Comparison of ENCODE assay signal across 9 cellular contexts in the genomic region with DNA sequence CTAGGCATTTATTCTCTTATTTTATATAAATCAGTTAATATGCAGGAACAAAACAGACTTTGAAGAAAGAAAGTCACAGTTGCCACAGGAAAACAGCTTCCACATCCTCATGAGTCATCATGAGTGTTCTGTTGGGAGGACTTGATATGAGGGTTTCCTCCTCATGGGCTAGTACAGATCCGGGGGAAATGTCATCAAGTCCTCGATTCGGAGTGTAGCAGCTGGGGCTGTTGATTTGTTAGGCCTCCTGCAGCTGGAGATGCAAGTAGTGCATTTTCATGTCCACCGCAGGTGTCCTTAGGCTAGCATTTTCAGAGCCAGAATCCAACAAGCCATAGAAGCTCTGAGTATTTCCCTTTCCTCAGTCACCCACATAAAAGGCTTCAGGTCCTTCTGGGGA. TPM values are rescaled to one million over a fixed set of nuclear protein-coding genes. Genes with fewer than 3 reads are reported as not detected.
A peak's percentile ranks its signal among the peaks of the same experiment; 100 is the strongest.
DNase-seq lines count a peak whose midpoint lies in the region; ATAC-seq and TF ChIP-seq lines count a peak whose summit lies in the region.
"Had no signal": no experiment of that assay in that cellular context is flagged by ENCODE, and none has a peak within 500 bp of the region (broad histone marks: within the 10 kb centered on the region; RNA-seq: fewer than 3 reads in every experiment).

No MANE protein-coding gene starts in this region.

- no peak overlapping the region for H3K4me3 Mint-ChIP-seq in activated CD8-positive, alpha-beta memory T cell treated with anti-CD3 and anti-CD28 coated beads, Interleukin-2, amount 10 ng/mL, durations not matched to agents 7 days and 5 days
- no peak overlapping the region for H3K4me3 Mint-ChIP-seq in stimulated activated naive CD8-positive, alpha-beta T cell treated with anti-CD3 and anti-CD28 coated beads, Interleukin-15, Interleukin-2, amounts not matched to agents 100 ng/mL and 50 ng/mL, for 24 hours
- H3K4me3 Mint-ChIP-seq: activated naive CD4-positive, alpha-beta T cell treated with anti-CD3 and anti-CD28 coated beads, Interleukin-2, amount 50 U/mL, for 24 hours had no signal

- ATAC-seq in activated CD8-positive, alpha-beta memory T cell treated with anti-CD3 and anti-CD28 coated beads, Interleukin-2, amount 10 ng/mL, durations not matched to agents 7 days and 5 days: peak; percentile 55
- ATAC-seq in GM21786 (IDR thresholded peaks at IDR 0.05; ENCODE audit: unreplicated experiment): no peak
- ATAC-seq in left ventricle myocardium superior: no peak

- peak; percentile 49 for DNase-seq in activated CD8-positive, alpha-beta memory T cell treated with anti-CD3 and anti-CD28 coated beads, Interleukin-2, amount 10 ng/mL, durations not matched to agents 7 days and 5 days
- DNase-seq in activated CD8-positive, alpha-beta memory T cell treated with anti-CD3 and anti-CD28 coated beads, Interleukin-2, amount 50 U/mL, for 48 hours: no peak
- peak; percentile 87 for DNase-seq in RPMI7951 (ENCODE audit: low read depth)
- DNase-seq in erythroblast (lab: John Stamatoyannopoulos, UW): peak; percentile 82 to 85
- no peak for DNase-seq in left ventricle myocardium superior
- no peak for DNase-seq in hypothalamus (lab: John Stamatoyannopoulos, UW)

- no peaks in the 10 kb centered on the region for H3K36me3 Mint-ChIP-seq in activated CD8-positive, alpha-beta memory T cell treated with anti-CD3 and anti-CD28 coated beads, Interleukin-2, amount 10 ng/mL, durations not matched to agents 7 days and 5 days
- H3K36me3 Mint-ChIP-seq in stimulated activated naive CD8-positive, alpha-beta T cell treated with anti-CD3 and anti-CD28 coated beads, Interleukin-15, Interleukin-2, amounts not matched to agents 100 ng/mL and 50 ng/mL, for 24 hours (ENCODE audit: low read depth): no peaks in the 10 kb centered on the region
- H3K36me3 Mint-ChIP-seq: activated naive CD4-positive, alpha-beta T cell treated with anti-CD3 and anti-CD28 coated beads, Interleukin-2, amount 50 U/mL, for 24 hours had no signal

- intact Hi-C loops in left ventricle myocardium superior (cut with micrococcal nuclease): no loop called here

- H3K9me3 Mint-ChIP-seq in activated CD8-positive, alpha-beta memory T cell treated with anti-CD3 and anti-CD28 coated beads, Interleukin-2, amount 10 ng/mL, durations not matched to agents 7 days and 5 days (ENCODE audit: low read depth): no peaks in the 10 kb centered on the region
- no peaks in the 10 kb centered on the region for H3K9me3 Mint-ChIP-seq in stimulated activated naive CD8-positive, alpha-beta T cell treated with anti-CD3 and anti-CD28 coated beads, Interleukin-15, Interleukin-2, amounts not matched to agents 100 ng/mL and 50 ng/mL, for 24 hours
- H3K9me3 Mint-ChIP-seq: activated naive CD4-positive, alpha-beta T cell treated with anti-CD3 and anti-CD28 coated beads, Interleukin-2, amount 50 U/mL, for 24 hours had no signal

- no peak for TF ChIP-seq POLR2A in erythroblast (IDR thresholded peaks at IDR 0.05; ENCODE audit: low read length)

- peaks cover 34% of the 10 kb centered on the region for H3K27me3 Mint-ChIP-seq in activated CD8-positive, alpha-beta memory T cell treated with anti-CD3 and anti-CD28 coated beads, Interleukin-2, amount 10 ng/mL, durations not matched to agents 7 days and 5 days
- H3K27me3 Mint-ChIP-seq in stimulated activated naive CD8-positive, alpha-beta T cell treated with anti-CD3 and anti-CD28 coated beads, Interleukin-15, Interleukin-2, amounts not matched to agents 100 ng/mL and 50 ng/mL, for 24 hours: peaks cover 7% of the 10 kb centered on the region

- peaks cover 25% of the 10 kb centered on the region for H3K4me1 Mint-ChIP-seq in activated CD8-positive, alpha-beta memory T cell treated with anti-CD3 and anti-CD28 coated beads, Interleukin-2, amount 10 ng/mL, durations not matched to agents 7 days and 5 days
- H3K4me1 Mint-ChIP-seq in stimulated activated naive CD8-positive, alpha-beta T cell treated with anti-CD3 and anti-CD28 coated beads, Interleukin-15, Interleukin-2, amounts not matched to agents 100 ng/mL and 50 ng/mL, for 24 hours (ENCODE audit: low read depth): peaks cover 18% of the 10 kb centered on the region

- peak overlapping the region; percentile 73 for H3K27ac Mint-ChIP-seq in activated CD8-positive, alpha-beta memory T cell treated with anti-CD3 and anti-CD28 coated beads, Interleukin-2, amount 10 ng/mL, durations not matched to agents 7 days and 5 days
- H3K27ac Mint-ChIP-seq in stimulated activated naive CD8-positive, alpha-beta T cell treated with anti-CD3 and anti-CD28 coated beads, Interleukin-15, Interleukin-2, amounts not matched to agents 100 ng/mL and 50 ng/mL, for 24 hours: peak overlapping the region; percentile 66
- H3K27ac Mint-ChIP-seq: activated naive CD4-positive, alpha-beta T cell treated with anti-CD3 and anti-CD28 coated beads, Interleukin-2, amount 50 U/mL, for 24 hours had no signal

- CTCF ChIA-PET in activated CD8-positive, alpha-beta memory T cell treated with anti-CD3 and anti-CD28 coated beads, Interleukin-2, amount 10 ng/mL, durations not matched to agents 7 days and 5 days (lab: Charles Lee): interaction anchor here (0.9 to 2.0 kb wide), 4 partner anchors 10 to 26 kb away, joined by 3 to 11 read pairs (median 4); no protein-coding TSS in a partner anchor

RNA-seq across cellular contexts. Expression of gene ADAM30, which starts 36.7 kb away (rescaled TPM):
- not detected for total RNA-seq in activated CD8-positive, alpha-beta memory T cell treated with anti-CD3 and anti-CD28 coated beads, Interleukin-2, amount 10 ng/mL, durations not matched to agents 7 days and 5 days
- not detected in 2 replicates for total RNA-seq in RPMI7951 (2014; rRNA removed; shearing (Covaris generic))
- total RNA-seq in left ventricle myocardium superior: not detected

RNA-seq across cellular contexts. Expression of gene REG4, which starts 48.4 kb away (rescaled TPM):
- 1 to 10 TPM; 1.8 to 7.5 TPM for total RNA-seq in activated CD8-positive, alpha-beta memory T cell treated with anti-CD3 and anti-CD28 coated beads, Interleukin-2, amount 10 ng/mL, durations not matched to agents 7 days and 5 days
- not detected in 2 replicates for total RNA-seq in RPMI7951 (2014; rRNA removed; shearing (Covaris generic))
- total RNA-seq in left ventricle myocardium superior: not detected

Comparison
In these comparisons a context has a peak if more than half of its experiments do, and no peak if none do; other contexts are left out.
1. DNase-seq: peak in activated CD8-positive, alpha-beta memory T cell treated with anti-CD3 and anti-CD28 coated beads, Interleukin-2, amount 10 ng/mL, durations not matched to agents 7 days and 5 days (single experiment), RPMI7951 (single experiment) and erythroblast (2 of 2); none in activated CD8-positive, alpha-beta memory T cell treated with anti-CD3 and anti-CD28 coated beads, Interleukin-2, amount 50 U/mL, for 48 hours (single experiment), left ventricle myocardium superior (single experiment) and hypothalamus (0 of 51).